Comparison of ENCODE assay signal across 15 cellular contexts in the genomic region with DNA sequence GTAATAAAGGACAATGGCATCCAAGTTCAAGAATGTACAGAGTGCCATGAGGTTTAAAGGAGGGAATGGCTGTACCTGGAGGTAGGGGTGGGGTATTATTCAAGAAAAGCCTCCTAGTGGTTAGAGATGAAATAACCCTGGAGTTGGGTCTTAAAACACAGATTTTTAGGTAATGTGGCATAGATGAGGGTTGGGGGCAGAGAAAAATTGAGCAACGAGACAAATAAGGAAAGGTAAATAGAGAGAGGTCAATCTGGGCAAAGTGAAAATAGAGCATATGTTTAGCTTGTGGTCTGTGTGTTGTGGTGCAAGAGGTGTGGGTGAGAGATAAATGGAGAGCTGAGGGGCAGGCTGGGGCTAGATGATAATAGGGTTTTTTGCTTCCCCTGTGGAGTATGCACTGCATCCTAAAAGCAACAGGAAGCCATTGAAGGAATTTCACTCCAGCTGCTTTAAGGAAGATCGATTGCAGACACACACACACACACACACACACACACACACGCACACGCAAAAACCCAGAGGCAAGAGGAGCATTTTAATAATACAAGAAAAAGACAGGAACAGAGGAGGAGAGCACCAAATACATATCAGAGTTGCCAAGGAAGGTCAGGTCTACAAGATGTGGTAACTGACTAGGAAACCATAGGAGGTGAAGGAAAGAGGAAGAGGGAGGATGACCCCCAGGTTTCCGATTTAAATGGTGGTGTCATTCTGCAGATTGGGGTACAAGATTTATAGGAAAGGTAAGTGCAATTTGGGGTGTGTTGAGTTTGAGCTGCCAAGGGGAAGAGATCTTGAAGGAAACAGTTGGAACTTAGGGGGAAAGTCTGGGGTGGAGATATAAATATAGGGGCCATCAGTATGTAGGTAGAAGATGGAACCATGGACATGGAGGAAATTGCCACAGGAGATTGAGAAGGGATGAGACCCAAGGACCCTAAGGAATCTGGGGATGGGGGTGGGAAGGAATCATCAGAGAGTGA. TPM values are rescaled to one million over a fixed set of nuclear protein-coding genes. Genes with fewer than 3 reads are reported as not detected.
A peak's percentile ranks its signal among the peaks of the same experiment; 100 is the strongest.
DNase-seq lines count a peak whose midpoint lies in the region; ATAC-seq, FAIRE-seq and TF ChIP-seq lines count a peak whose summit lies in the region.
"Had no signal": no experiment of that assay in that cellular context is flagged by ENCODE, and none has a peak within 500 bp of the region (broad histone marks: within the 10 kb centered on the region; RNA-seq: fewer than 3 reads in every experiment).

No MANE protein-coding gene starts in this region.

- H3K27ac ChIP-seq in Karpas-422 (ENCODE audit: low read length) (no peak overlapping the region), mesendoderm (ENCODE audit: low read depth, low read length) (no peak overlapping the region), transverse colon (no peak overlapping the region)
- H3K27ac ChIP-seq: HL-60, RWPE1 had no signal

- H3K4me3 ChIP-seq in GM12864 (ENCODE audit: low read depth, low read length) (no peak overlapping the region), Karpas-422 (ENCODE audit: low read length) (no peak overlapping the region), bronchial epithelial cell (ENCODE audit: low read depth, low read length) (no peak overlapping the region), mesendoderm (ENCODE audit: low read length) (no peak overlapping the region), transverse colon (no peak overlapping the region)

- no peak overlapping the region for H3K9ac ChIP-seq in Karpas-422 (ENCODE audit: low read length)
- H3K9ac ChIP-seq in mesendoderm (ENCODE audit: low read length): no peak overlapping the region

- H2BK120ac ChIP-seq in mesendoderm (ENCODE audit: low read depth, low read length): no peak overlapping the region

- H3K4ac ChIP-seq in mesendoderm (ENCODE audit: low read depth, low read length): no peak overlapping the region

- H3K79me2 ChIP-seq in Karpas-422 (ENCODE audit: low read length) (no peaks in the 10 kb centered on the region), mesendoderm (ENCODE audit: control insufficient read depth, insufficient read depth, low read length) (no peaks in the 10 kb centered on the region)

- no CpG with 5 or more reads among the region's 5 CpGs for WGBS in mesendoderm (ENCODE audit: extremely low coverage, insufficient coverage, low lambda C conversion rate)
- 75% methylated on average over 5 of the region's 5 CpGs for WGBS in transverse colon (ENCODE audit: low coverage in 1 of 2), 2 donors

- H4K8ac ChIP-seq in mesendoderm (ENCODE audit: low read depth, low read length): no peak overlapping the region

- H3K4me1 ChIP-seq in Karpas-422 (ENCODE audit: low read length) (no peaks in the 10 kb centered on the region), mesendoderm (ENCODE audit: control insufficient read depth, low read depth, low read length) (no peaks in the 10 kb centered on the region), transverse colon (peaks cover 0 to 24% (median 2%) of the 10 kb centered on the region in 4 donors)

- no peak for FAIRE-seq in bronchial epithelial cell (lab: Jason Lieb, UNC)
- FAIRE-seq: small intestine had no signal

- H4K20me1 ChIP-seq in Karpas-422 (ENCODE audit: insufficient read depth, low read depth, low read length): no peaks in the 10 kb centered on the region

- H3K18ac ChIP-seq in mesendoderm (ENCODE audit: low read length): no peak overlapping the region

- H2BK15ac ChIP-seq in mesendoderm (replicated peaks; ENCODE audit: low read depth): no peak overlapping the region

- no peak overlapping the region for H4K5ac ChIP-seq in mesendoderm (ENCODE audit: low read length)

- H2AFZ ChIP-seq in Karpas-422 (ENCODE audit: low read length): no peak overlapping the region

- H3K36me3 ChIP-seq in Karpas-422 (ENCODE audit: insufficient read depth, low read length) (no peaks in the 10 kb centered on the region), bronchial epithelial cell (ENCODE audit: control insufficient read depth, insufficient read depth, low read length) (no peaks in the 10 kb centered on the region), mesendoderm (ENCODE audit: control insufficient read depth, insufficient read depth, low read length) (no peaks in the 10 kb centered on the region), transverse colon (no peaks in the 10 kb centered on the region)

- no peaks in the 10 kb centered on the region for H3K79me1 ChIP-seq in mesendoderm (ENCODE audit: low read length)

- H3K4me2 ChIP-seq in Karpas-422 (ENCODE audit: low read depth, low read length, poor library complexity, severe bottlenecking): no peak overlapping the region
- no peak overlapping the region for H3K4me2 ChIP-seq in mesendoderm (ENCODE audit: low read length)

- H3K9me3 ChIP-seq in Karpas-422 (ENCODE audit: low read length): no peaks in the 10 kb centered on the region
- no peaks in the 10 kb centered on the region for H3K9me3 ChIP-seq in transverse colon

- H3K9me2 ChIP-seq in Karpas-422 (replicated peaks; ENCODE audit: insufficient read depth, low read length): no peaks in the 10 kb centered on the region

- no peak overlapping the region for H3K23ac ChIP-seq in mesendoderm (ENCODE audit: low read length)

- TF ChIP-seq CTCF in GM12864 (IDR thresholded peaks at IDR 0.05; ENCODE audit: low read depth, low read length, missing control alignments) (peak; percentile 42), bronchial epithelial cell (IDR thresholded peaks at IDR 0.05; ENCODE audit: insufficient read depth, low read length, severe bottlenecking) (peak; percentile 11), transverse colon (IDR thresholded peaks at IDR 0.05) (peak in 1 of 5 experiments; percentile 5)

- in situ Hi-C loops in transverse colon (cut with MboI; ENCODE audit: low pct_ligation_motif_present in 1 of 4, low pct_unique_long_range_greater_than_20kb in 1 of 4, low sequenced_read_pairs in 3 of 4): no loop called here

- DNase-seq in GM12864 (ENCODE audit: low read depth) (no peak), Karpas-422 (peak; percentile 53), bronchial epithelial cell (ENCODE audit: low read depth) (peak; percentile 26), mesendoderm (peak; percentile 59), NCI-H510A (lab: John Stamatoyannopoulos, UW) (no peak), activated gamma-delta T cell treated with Interleukin-2 at 50 U/mL for 16 hours (no peak), transverse colon (no peak)
- DNase-seq: DMS79, head of caudate nucleus, NCI-H1694, small intestine had no signal

- no peak overlapping the region for H3K56ac ChIP-seq in mesendoderm (ENCODE audit: low read length)

- H2AK5ac ChIP-seq in mesendoderm (ENCODE audit: low read length): no peak overlapping the region

- no peak for TF ChIP-seq POLR2A in transverse colon (IDR thresholded peaks at IDR 0.05)

- intact Hi-C loops in transverse colon (cut with DNase I; ENCODE audit: low total_unique reads): no loop called here

- TF ChIP-seq EP300 in transverse colon (IDR thresholded peaks at IDR 0.05; ENCODE audit: low read depth): no peak

- H3K27me3 ChIP-seq in Karpas-422 (ENCODE audit: low read length) (no peaks in the 10 kb centered on the region), bronchial epithelial cell (ENCODE audit: control insufficient read depth, insufficient read depth, low read length) (no peaks in the 10 kb centered on the region), mesendoderm (ENCODE audit: insufficient read depth, low read length, poor library complexity) (no peaks in the 10 kb centered on the region), transverse colon (no peaks in the 10 kb centered on the region)

- ATAC-seq in GM19023 (IDR thresholded peaks at IDR 0.05; ENCODE audit: unreplicated experiment): no peak
- ATAC-seq: activated T-helper 17 cell treated with anti-CD3 and anti-CD28 coated beads, Interleukin-2, amount 50 U/mL, for 72 hours had no signal

- no peak overlapping the region for H2BK5ac ChIP-seq in mesendoderm (ENCODE audit: low read length)

RNA-seq across cellular contexts. Expression of a gene that starts 31.3 kb away (rescaled TPM):
- not detected in 2 replicates for total RNA-seq in Karpas-422 (2014; rRNA removed; shearing (Covaris generic); ENCODE audit: low replicate concordance)
- 5.5 and 10.1 TPM in 2 replicates for total RNA-seq in bronchial epithelial cell
- not detected for polyA plus RNA-seq in mesendoderm (2013, experiment 1 of 2)
- not detected for polyA plus RNA-seq in mesendoderm (2013, experiment 2 of 2)
- total RNA-seq in transverse colon: 1 to 10 TPM in 1 of 4 donors, under 1 TPM in 1, not detected in 2; 0.64 to 1.2 TPM
- total RNA-seq: activated T-helper 17 cell treated with anti-CD3 and anti-CD28 coated beads, Interleukin-2, amount 50 U/mL, for 72 hours had no signal

Comparison
In these comparisons a context has a peak if more than half of its experiments do, and no peak if none do; other contexts are left out.
1. DNase-seq: peak in Karpas-422 (single experiment), bronchial epithelial cell (single experiment) and mesendoderm (single experiment); none in GM12864 (single experiment), NCI-H510A (single experiment), activated gamma-delta T cell treated with Interleukin-2 at 50 U/mL for 16 hours (single experiment) and transverse colon (single experiment).